Comparison of ENCODE assay signal across 9 cellular contexts in genomic region chr4:36241771-36242170, GRCh38. TPM values are rescaled to one million over a fixed set of nuclear protein-coding genes. Genes with fewer than 3 reads are reported as not detected.
DNase-seq lines count a peak whose midpoint lies in the region; ATAC-seq, FAIRE-seq and TF ChIP-seq lines count a peak whose summit lies in the region.
"Had no signal": no experiment of that assay in that cellular context is flagged by ENCODE, and none has a peak within 500 bp of the region (broad histone marks: within the 10 kb centered on the region; RNA-seq: fewer than 3 reads in every experiment).

No MANE protein-coding gene starts in this region.

- no peaks in the 10 kb centered on the region for H3K9me3 ChIP-seq in endocrine pancreas (ENCODE audit: control insufficient read depth, low read length)
- H3K9me3 ChIP-seq in suprapubic skin = no peaks in the 10 kb centered on the region

- H3K36me3 ChIP-seq in endocrine pancreas (ENCODE audit: control insufficient read depth, insufficient read depth, low read length) (no peaks in the 10 kb centered on the region), suprapubic skin (no peaks in the 10 kb centered on the region)

- no peak overlapping the region for H3K9ac ChIP-seq in endocrine pancreas (ENCODE audit: control insufficient read depth, insufficient read depth, low read length)

- no peak overlapping the region for H3K27ac ChIP-seq in suprapubic skin

- H3K27me3 ChIP-seq in endocrine pancreas (ENCODE audit: control insufficient read depth, insufficient read depth, low read length) (no peaks in the 10 kb centered on the region), suprapubic skin (no peaks in the 10 kb centered on the region)

- no peak for TF ChIP-seq CTCF in suprapubic skin (IDR thresholded peaks at IDR 0.05)

- no peak for TF ChIP-seq EP300 in suprapubic skin (IDR thresholded peaks at IDR 0.05)

- 33% methylated on average over 2 of the region's 2 CpGs for WGBS in suprapubic skin

- H3K4me1 ChIP-seq in endocrine pancreas (ENCODE audit: control insufficient read depth, insufficient read depth, low read length) (no peaks in the 10 kb centered on the region), suprapubic skin (peaks cover 20% of the 10 kb centered on the region)

- peak overlapping the region; percentile 86 for H3K4me3 ChIP-seq in endocrine pancreas (ENCODE audit: control insufficient read depth, insufficient read depth, low read length)
- peak overlapping the region; percentile 87 for H3K4me3 ChIP-seq in suprapubic skin
- H3K4me3 ChIP-seq: K562 had no signal

- no peak for TF ChIP-seq POLR2A in GM12892 (IDR thresholded peaks at IDR 0.05; ENCODE audit: low read depth, low read length)
- TF ChIP-seq POLR2A in suprapubic skin (IDR thresholded peaks at IDR 0.05) = no peak

- DNase-seq in GM12892 (ENCODE audit: insufficient read length) (no peak), HT-29 (ENCODE audit: low spot score) (peak; percentile 9), suprapubic skin (ENCODE audit: low spot score in 2 of 2) (no peak), 8988T (no peak), AG08396 (ENCODE audit: low spot score) (no peak), GF-D8 (lab: John Stamatoyannopoulos, UW) (no peak)

- peak; percentile 48 for ATAC-seq in GM21423 (IDR thresholded peaks at IDR 0.05; ENCODE audit: unreplicated experiment)
- ATAC-seq: K562 had no signal

- FAIRE-seq in GM12892 (lab: Jason Lieb, UNC) = peak; percentile 78
- FAIRE-seq: K562 had no signal

RNA-seq across cellular contexts. Expression of gene ARAP2, which starts 2.5 kb away (rescaled TPM):
- 12.5 TPM for polyA plus RNA-seq in GM12892 (2012; ENCODE audit: missing spikeins)
- total RNA-seq in HT-29 (2014; rRNA removed; shearing (Covaris generic)) = 10.7 and 14.0 TPM in 2 replicates
- total RNA-seq in suprapubic skin = 100 to 1,000 TPM in 3 of 4 donors, 10 to 100 TPM in 1; 88.2 to 203 (median 117) TPM

RNA-seq across cellular contexts. Expression of gene DTHD1, which starts 39.6 kb away (rescaled TPM):
- polyA plus RNA-seq in GM12892 (2012; ENCODE audit: missing spikeins) = 0.98 TPM
- 0.08 and 0.37 TPM in 2 replicates for total RNA-seq in HT-29 (2014; rRNA removed; shearing (Covaris generic))
- total RNA-seq in suprapubic skin = under 1 TPM in 2 of 4 donors, not detected in 2; 0.21 to 0.32 TPM
- total RNA-seq: K562 had no signal
- polyA plus RNA-seq: K562 had no signal
